8 cellular contexts compared by ENCODE assay signal in the genomic region with DNA sequence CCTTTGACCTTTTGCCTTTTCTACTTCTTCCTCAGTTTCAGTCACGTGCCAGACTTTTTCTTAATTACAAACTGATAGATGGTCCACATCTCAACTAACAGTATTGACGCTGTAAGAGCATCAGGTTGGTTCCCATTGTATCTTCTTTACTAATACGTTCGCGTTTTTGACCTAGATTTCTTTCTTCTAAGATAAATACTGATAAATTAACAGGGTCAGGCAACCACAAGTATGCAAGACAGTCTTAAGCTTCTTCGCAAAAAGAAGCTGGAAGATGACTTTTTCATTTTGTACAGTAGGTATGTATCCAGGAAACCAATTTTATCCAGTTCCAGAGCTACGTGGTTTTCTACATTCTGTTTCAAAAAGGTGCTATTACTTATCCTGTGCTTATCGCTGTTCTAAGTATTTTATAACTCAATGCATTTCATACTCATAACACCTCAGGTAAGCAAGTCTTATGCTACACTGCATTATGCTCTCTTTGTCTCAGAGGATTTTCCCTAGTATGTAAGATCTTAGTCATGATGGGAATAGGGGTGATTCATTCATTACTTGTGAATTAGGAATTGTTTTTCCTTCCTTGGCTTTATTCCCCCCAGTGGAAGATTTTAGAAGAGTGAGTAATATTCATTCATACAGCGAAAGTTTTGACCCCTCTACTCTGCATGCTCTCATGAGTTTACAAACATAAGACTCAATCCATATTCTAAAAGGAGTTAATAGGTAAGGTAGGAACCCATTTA. TPM values are rescaled to one million over a fixed set of nuclear protein-coding genes. Genes with fewer than 3 reads are reported as not detected.
DNase-seq lines count a peak whose midpoint lies in the region; ATAC-seq and TF ChIP-seq lines count a peak whose summit lies in the region.

No MANE protein-coding gene starts in this region.

- H3K4me2 ChIP-seq in DOHH2 (ENCODE audit: low read length) = peak overlapping the region; percentile 91

- no peaks in the 10 kb centered on the region for H3K27me3 Mint-ChIP-seq in dendritic cell treated with granulocyte-macrophage colony-stimulating factor and Interleukin-4, amounts not matched to agents 40 ng/mL and 50 ng/mL, for 4 days
- H3K27me3 Mint-ChIP-seq in naive B cell = no peaks in the 10 kb centered on the region

- peak overlapping the region; percentile 93 for H3K27ac Mint-ChIP-seq in dendritic cell treated with granulocyte-macrophage colony-stimulating factor and Interleukin-4, amounts not matched to agents 40 ng/mL and 50 ng/mL, for 4 days
- H3K27ac Mint-ChIP-seq in naive B cell = peak overlapping the region; percentile 93 to 99 (median 96)

- peaks cover 48% of the 10 kb centered on the region for H3K4me1 Mint-ChIP-seq in dendritic cell treated with granulocyte-macrophage colony-stimulating factor and Interleukin-4, amounts not matched to agents 40 ng/mL and 50 ng/mL, for 4 days (ENCODE audit: low read depth)
- peaks cover 34 to 52% (median 44%) of the 10 kb centered on the region in 3 donors for H3K4me1 Mint-ChIP-seq in naive B cell

- H3F3A ChIP-seq in DOHH2 (ENCODE audit: control insufficient read depth, insufficient read depth) = no peaks in the 10 kb centered on the region; the same call in 1 of the 2 replicates

- H3K9me3 ChIP-seq in DOHH2 (ENCODE audit: control insufficient read depth, insufficient read depth, low read length) = no peaks in the 10 kb centered on the region

- peak overlapping the region; percentile 93 for H3K4me3 Mint-ChIP-seq in dendritic cell treated with granulocyte-macrophage colony-stimulating factor and Interleukin-4, amounts not matched to agents 40 ng/mL and 50 ng/mL, for 4 days
- H3K4me3 Mint-ChIP-seq in naive B cell = peak overlapping the region; percentile 88 to 97 (median 91)

- TF ChIP-seq CTCF in DOHH2 (IDR thresholded peaks at IDR 0.05; ENCODE audit: low read depth, low read length, poor library complexity, severe bottlenecking) (no peak), NB4 (IDR thresholded peaks at IDR 0.05; ENCODE audit: low read depth, low read length) (no peak)

- H3K4me3 ChIP-seq in DOHH2 (ENCODE audit: low read length) = peak overlapping the region; percentile 83
- peak overlapping the region; percentile 88 for H3K4me3 ChIP-seq in NB4 (ENCODE audit: low read depth, low read length)

- no peaks in the 10 kb centered on the region for H3K9me2 ChIP-seq in DOHH2 (replicated peaks; ENCODE audit: control insufficient read depth, low read length)

- H3K27me3 ChIP-seq in DOHH2 (ENCODE audit: control insufficient read depth, low read length) = no peaks in the 10 kb centered on the region

- H3K36me3 Mint-ChIP-seq in dendritic cell treated with granulocyte-macrophage colony-stimulating factor and Interleukin-4, amounts not matched to agents 40 ng/mL and 50 ng/mL, for 4 days (ENCODE audit: low read depth) = peaks cover 24% of the 10 kb centered on the region
- peaks cover 0 to 11% of the 10 kb centered on the region in 2 donors for H3K36me3 Mint-ChIP-seq in naive B cell

- no peaks in the 10 kb centered on the region for H3K9me3 Mint-ChIP-seq in dendritic cell treated with granulocyte-macrophage colony-stimulating factor and Interleukin-4, amounts not matched to agents 40 ng/mL and 50 ng/mL, for 4 days
- H3K9me3 Mint-ChIP-seq in naive B cell = no peaks in the 10 kb centered on the region

- peak overlapping the region; percentile 29 for H3K27ac ChIP-seq in DOHH2 (ENCODE audit: low read depth, low read length)

- no peaks in the 10 kb centered on the region for H4K20me1 ChIP-seq in DOHH2 (ENCODE audit: control insufficient read depth, insufficient read depth, low read depth, low read length)

- peaks cover 23% of the 10 kb centered on the region for H3K4me1 ChIP-seq in DOHH2 (ENCODE audit: control insufficient read depth, low read length)

- H3K36me3 ChIP-seq in DOHH2 (ENCODE audit: control insufficient read depth, low read length) = peaks cover 29% of the 10 kb centered on the region

- ATAC-seq in naive B cell (ENCODE audit: low read depth in 2 of 2) = no peak
- ATAC-seq in HG02852 (IDR thresholded peaks at IDR 0.05; ENCODE audit: unreplicated experiment) = no peak
- no peak for ATAC-seq in HG02571 (IDR thresholded peaks at IDR 0.05; ENCODE audit: unreplicated experiment)

- no peak for TF ChIP-seq POLR2A in NB4 (IDR thresholded peaks at IDR 0.05; ENCODE audit: extremely low read depth, insufficient read length)

- DNase-seq in NB4 (ENCODE audit: low read depth) (no peak), naive B cell (no peak), NCI-H82 (lab: John Stamatoyannopoulos, UW) (no peak), NCI-H2107 treated with DMSO at 0.1 percent for 48 hours (lab: John Stamatoyannopoulos, UW; ENCODE audit: unreplicated experiment) (no peak)

- intact Hi-C loops in dendritic cell treated with granulocyte-macrophage colony-stimulating factor and Interleukin-4, amounts not matched to agents 40 ng/mL and 50 ng/mL, for 4 days (cut with micrococcal nuclease) = loop anchor here (5.0 to 10.0 kb wide), 2 partner anchors 178 to 310 kb away; a partner anchor contains a TSS

- H3K79me2 ChIP-seq in DOHH2 (ENCODE audit: control insufficient read depth, low read length) = peaks cover 55% of the 10 kb centered on the region

RNA-seq across cellular contexts. Expression of a gene that starts 1.0 kb away (rescaled TPM):
- polyA plus RNA-seq in naive B cell (ENCODE audit: low read depth in 6 of 6) = 10 to 100 TPM in 1 of 6 donors, 1 to 10 TPM in 4, under 1 TPM in 1; 0.91 to 10.0 (median 7.6) TPM

RNA-seq across cellular contexts. Expression of a gene that starts 1.0 kb away (rescaled TPM):
- 10 to 100 TPM; 19.3 to 38.9 (median 23.4) TPM for polyA plus RNA-seq in naive B cell (ENCODE audit: low read depth in 6 of 6)

RNA-seq across cellular contexts. Expression of a gene that starts 15.3 kb away (rescaled TPM):
- 10 to 100 TPM; 63.0 to 89.2 (median 77.5) TPM for polyA plus RNA-seq in naive B cell (ENCODE audit: low read depth in 6 of 6)
